9 cellular contexts compared by ENCODE assay signal in the genomic region with DNA sequence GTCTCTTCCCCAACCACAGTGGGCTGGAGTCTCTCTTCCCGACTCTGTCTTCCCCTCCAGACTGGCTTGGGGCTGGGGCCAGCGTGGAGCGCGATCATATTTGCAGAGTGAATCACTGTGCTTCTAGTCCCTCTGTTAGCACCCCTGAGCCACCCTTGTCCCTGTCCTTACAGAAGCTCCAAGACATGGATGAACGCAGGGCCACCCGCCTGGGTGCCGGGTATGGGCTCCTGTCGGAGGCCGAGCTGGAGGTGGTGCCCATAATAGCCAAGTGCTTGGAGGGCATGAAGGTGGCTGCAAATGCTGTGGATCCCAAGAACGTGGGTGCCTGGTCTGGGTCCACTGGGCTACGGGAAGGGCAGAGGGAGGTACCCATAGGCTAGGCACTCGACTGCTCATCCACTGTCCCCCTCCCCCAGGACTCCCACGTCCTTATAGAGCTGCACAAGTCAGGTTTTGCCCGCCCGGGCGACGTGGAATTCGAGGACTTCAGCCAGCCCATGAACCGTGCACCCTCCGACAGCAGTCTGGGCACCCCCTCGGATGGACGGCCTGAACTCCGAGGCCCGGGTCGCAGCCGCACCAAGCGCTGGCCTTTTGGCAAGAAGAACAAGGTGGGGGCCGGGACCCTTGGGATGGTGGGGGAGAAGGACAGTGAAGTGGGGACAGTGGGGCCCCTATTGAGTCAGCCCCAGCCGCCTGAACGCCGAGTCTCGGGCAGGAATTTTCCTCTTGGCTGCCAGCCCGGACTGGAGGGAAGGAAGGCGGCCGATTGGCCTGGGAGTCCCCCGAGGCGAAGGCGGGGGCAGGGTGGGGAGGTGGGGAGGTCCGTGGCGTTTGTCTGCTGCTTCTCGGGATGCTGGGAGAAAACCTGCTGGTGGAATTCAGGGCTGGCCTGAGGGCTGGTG. TPM values are rescaled to one million over a fixed set of nuclear protein-coding genes. Genes with fewer than 3 reads are reported as not detected.
A peak's percentile ranks its signal among the peaks of the same experiment; 100 is the strongest.
DNase-seq lines count a peak whose midpoint lies in the region; ATAC-seq and TF ChIP-seq lines count a peak whose summit lies in the region.
"Had no signal": no experiment of that assay in that cellular context is flagged by ENCODE, and none has a peak within 500 bp of the region (broad histone marks: within the 10 kb centered on the region; RNA-seq: fewer than 3 reads in every experiment).

No MANE protein-coding gene starts in this region.

- peak; percentile 53 to 76 for TF ChIP-seq EP300 in tibial nerve (IDR thresholded peaks at IDR 0.05)

- H3K4me1 ChIP-seq in right lobe of liver = peaks cover 0 to 21% (median 4%) of the 10 kb centered on the region in 4 donors
- H3K4me1 ChIP-seq in tibial nerve = peaks cover 0 to 52% (median 21%) of the 10 kb centered on the region in 4 donors

- H3K9me3 ChIP-seq in right lobe of liver = no peaks in the 10 kb centered on the region
- no peaks in the 10 kb centered on the region for H3K9me3 ChIP-seq in tibial nerve
- H3K9me3 ChIP-seq: BLaER1 had no signal

- TF ChIP-seq POLR2A in right lobe of liver (IDR thresholded peaks at IDR 0.05) (no peak), tibial nerve (IDR thresholded peaks at IDR 0.05) (no peak)

- peaks cover 0 to 30% (median 0%) of the 10 kb centered on the region in 4 donors for H3K36me3 ChIP-seq in right lobe of liver
- peaks cover 4 to 62% (median 8%) of the 10 kb centered on the region in 3 donors for H3K36me3 ChIP-seq in tibial nerve

- H3K27ac Mint-ChIP-seq in T-helper 1 cell treated with Interleukin-12 subunit alpha and Interleukin-12 subunit beta and Interleukin-4 antibody, amounts not matched to agents 30 μg/mL and 1 μg/mL, for 36 hours = peak overlapping the region; percentile 57
- peak overlapping the region; percentile 99 for H3K27ac Mint-ChIP-seq in chondrocyte (ENCODE audit: unreplicated experiment)

- H3K9me3 Mint-ChIP-seq in T-helper 1 cell treated with Interleukin-12 subunit alpha and Interleukin-12 subunit beta and Interleukin-4 antibody, amounts not matched to agents 30 μg/mL and 1 μg/mL, for 36 hours = no peaks in the 10 kb centered on the region
- no peaks in the 10 kb centered on the region for H3K9me3 Mint-ChIP-seq in chondrocyte (ENCODE audit: low read depth)

- TF ChIP-seq CTCF in chondrocyte (IDR thresholded peaks at IDR 0.05) (no peak), right lobe of liver (IDR thresholded peaks at IDR 0.05) (no peak), tibial nerve (IDR thresholded peaks at IDR 0.05) (peak in 2 of 5 experiments; percentile 10 to 49)

- H3K27me3 ChIP-seq in right lobe of liver (no peaks in the 10 kb centered on the region), tibial nerve (no peaks in the 10 kb centered on the region)
- H3K27me3 ChIP-seq: BLaER1 had no signal

- H3K4me3 ChIP-seq in right lobe of liver (no peak overlapping the region), tibial nerve (peak overlapping the region in 1 of 4 donors; percentile 22)
- H3K4me3 ChIP-seq: BLaER1 had no signal

- WGBS in right lobe of liver (ENCODE audit: insufficient coverage, low coverage, low lambda C conversion rate, missing lambda C conversion rate) = 25% methylated on average over 6 of the region's 41 CpGs
- WGBS in tibial nerve, 2 donors = 14 to 29% methylated on average over 32 of the region's 41 CpGs

- intact Hi-C loops in right lobe of liver (cut with DNase I) = loop anchor here in 1 of 2 donors (10.0 kb wide), 1 partner anchor 110 kb away; no protein-coding TSS in a partner anchor

- peak; percentile 48 to 74 (median 59) for ATAC-seq in right lobe of liver

- DNase-seq in T-helper 1 cell (no peak), chondrocyte (ENCODE audit: low spot score) (no peak), right lobe of liver (peak in 2 of 3 donors; percentile 60 to 79), tibial nerve (ENCODE audit: low spot score in 2 of 2) (peak; percentile 79 to 84), HUDEP-2 (lab: John Stamatoyannopoulos, UW; ENCODE audit: unreplicated experiment in 76 of 76) (no peak), RKO (ENCODE audit: low spot score) (no peak), cerebellum (ENCODE audit: low spot score) (no peak)

- no peak overlapping the region for H3K4me3 Mint-ChIP-seq in T-helper 1 cell treated with Interleukin-12 subunit alpha and Interleukin-12 subunit beta and Interleukin-4 antibody, amounts not matched to agents 30 μg/mL and 1 μg/mL, for 36 hours
- H3K4me3 Mint-ChIP-seq in chondrocyte (ENCODE audit: unreplicated experiment) = peak overlapping the region; percentile 64

- H3K27ac ChIP-seq in right lobe of liver (peak overlapping the region in 1 of 3 donors; percentile 13), tibial nerve (peak overlapping the region; percentile 47 to 97 (median 73))
- H3K27ac ChIP-seq: BLaER1 had no signal

- H3K4me1 Mint-ChIP-seq in T-helper 1 cell treated with Interleukin-12 subunit alpha and Interleukin-12 subunit beta and Interleukin-4 antibody, amounts not matched to agents 30 μg/mL and 1 μg/mL, for 36 hours (ENCODE audit: low read depth) = peaks cover 20% of the 10 kb centered on the region
- peaks cover 57% of the 10 kb centered on the region for H3K4me1 Mint-ChIP-seq in chondrocyte (ENCODE audit: low read depth)

- peaks cover 32% of the 10 kb centered on the region for H3K36me3 Mint-ChIP-seq in T-helper 1 cell treated with Interleukin-12 subunit alpha and Interleukin-12 subunit beta and Interleukin-4 antibody, amounts not matched to agents 30 μg/mL and 1 μg/mL, for 36 hours (ENCODE audit: low read depth)
- peaks cover 33% of the 10 kb centered on the region for H3K36me3 Mint-ChIP-seq in chondrocyte (ENCODE audit: low read depth)

- H3K27me3 Mint-ChIP-seq in T-helper 1 cell treated with Interleukin-12 subunit alpha and Interleukin-12 subunit beta and Interleukin-4 antibody, amounts not matched to agents 30 μg/mL and 1 μg/mL, for 36 hours (ENCODE audit: low read depth) = no peaks in the 10 kb centered on the region
- H3K27me3 Mint-ChIP-seq in chondrocyte (ENCODE audit: low read depth) = no peaks in the 10 kb centered on the region

RNA-seq across cellular contexts. Expression of gene TRIP10, which starts 5.2 kb away (rescaled TPM):
- 81.6 to 107 TPM (median 103 TPM) in 3 replicates for total RNA-seq in chondrocyte
- 10 to 100 TPM in 2 of 6 experiments, 1 to 10 TPM in 4; 7.5 to 14.9 (median 9.3) TPM for total RNA-seq in right lobe of liver
- total RNA-seq in tibial nerve = 100 to 1,000 TPM in 3 of 4 donors, 10 to 100 TPM in 1; 96.1 to 148 (median 110) TPM
- 3.6 TPM for total RNA-seq in cerebellum

RNA-seq across cellular contexts. Expression of gene GPR108, which starts 7.3 kb away (rescaled TPM):
- total RNA-seq in chondrocyte = 38.4 to 42.4 TPM (median 39.8 TPM) in 3 replicates
- 10 to 100 TPM; 22.3 to 53.0 (median 41.3) TPM for total RNA-seq in right lobe of liver
- 10 to 100 TPM; 53.4 to 79.2 (median 65.9) TPM for total RNA-seq in tibial nerve
- total RNA-seq in cerebellum = 13.0 TPM

RNA-seq across cellular contexts. Expression of gene SH2D3A, which starts 22.6 kb away (rescaled TPM):
- total RNA-seq in chondrocyte = 0.41 to 0.52 TPM in 2 of 3 replicates, not detected in the other
- 1 to 10 TPM in 4 of 6 experiments, under 1 TPM in 2; 0.72 to 2.3 (median 1.3) TPM for total RNA-seq in right lobe of liver
- total RNA-seq in tibial nerve = 1 to 10 TPM in 1 of 4 donors, under 1 TPM in 2, not detected in 1; 0.39 to 4.2 (median 0.44) TPM
- 4.9 TPM for total RNA-seq in cerebellum

RNA-seq across cellular contexts. Expression of gene C3, which starts 24.2 kb away (rescaled TPM):
- total RNA-seq in chondrocyte (0.77 TPM in 1 of 3 replicates, not detected in the others), right lobe of liver (over 10,000 TPM; 10,569 to 17,502 (median 15,749) TPM), tibial nerve (1,000 to 10,000 TPM in 1 of 4 donors, 100 to 1,000 TPM in 3; 256 to 1,128 (median 733) TPM), cerebellum (20.8 TPM)

RNA-seq across cellular contexts. Expression of gene VAV1, which starts 27.9 kb away (rescaled TPM):
- total RNA-seq in chondrocyte = not detected in 3 replicates
- total RNA-seq in right lobe of liver = 1 to 10 TPM; 1.1 to 7.9 (median 3.1) TPM
- total RNA-seq in tibial nerve = 10 to 100 TPM in 1 of 4 donors, 1 to 10 TPM in 3; 4.0 to 16.2 (median 5.8) TPM
- 1.8 TPM for total RNA-seq in cerebellum

Comparison
In these comparisons a context has a peak if more than half of its experiments do, and no peak if none do; other contexts are left out.
1. DNase-seq: peak in right lobe of liver (2 of 3) and tibial nerve (2 of 2); none in T-helper 1 cell (0 of 5), chondrocyte (single experiment), HUDEP-2 (0 of 76), RKO (single experiment) and cerebellum (single experiment).